Comparison of ENCODE assay signal across 19 cellular contexts in genomic region chr7:44224951-44225565, GRCh38. TPM values are rescaled to one million over a fixed set of nuclear protein-coding genes. Genes with fewer than 3 reads are reported as not detected.
"Had no signal": no experiment of that assay in that cellular context is flagged by ENCODE, and none has a peak within 500 bp of the region (broad histone marks: within the 10 kb centered on the region; RNA-seq: fewer than 3 reads in every experiment).

No MANE protein-coding gene starts in this region.

- H3K36me3 Mint-ChIP-seq: immature natural killer cell had no signal

- H3K9me3 Mint-ChIP-seq: activated CD4-positive, alpha-beta T cell treated with anti-CD3 and anti-CD28 coated beads, Interleukin-2, amount 10 ng/mL, durations not matched to agents 7 days and 5 days; activated naive CD4-positive, alpha-beta T cell treated with anti-CD3 and anti-CD28 coated beads for 36 hours; activated T-cell treated with anti-CD3 and anti-CD28 coated beads, Interleukin-2, amount 50 U/mL, for 24 hours; immature natural killer cell; nephron; stimulated activated naive CD8-positive, alpha-beta T cell treated with anti-CD3 and anti-CD28 coated beads, Interleukin-15, Interleukin-2, amounts not matched to agents 100 ng/mL and 50 ng/mL, for 24 hours had no signal

- H3K4me3 Mint-ChIP-seq: activated CD4-positive, alpha-beta T cell treated with anti-CD3 and anti-CD28 coated beads, Interleukin-2, amount 10 ng/mL, durations not matched to agents 7 days and 5 days; activated CD8-positive, alpha-beta T cell treated with anti-CD3 and anti-CD28 coated beads, Interleukin-2, amount 10 ng/mL, durations not matched to agents 7 days and 5 days; activated naive CD4-positive, alpha-beta T cell treated with anti-CD3 and anti-CD28 coated beads for 36 hours; activated T-cell treated with anti-CD3 and anti-CD28 coated beads, Interleukin-2, amount 50 U/mL, for 24 hours; immature natural killer cell; nephron; stimulated activated naive CD8-positive, alpha-beta T cell treated with anti-CD3 and anti-CD28 coated beads, Interleukin-15, Interleukin-2, amounts not matched to agents 100 ng/mL and 50 ng/mL, for 24 hours had no signal

- H3K4me1 ChIP-seq: esophagus muscularis mucosa, gastroesophageal sphincter, transverse colon, vagina had no signal

- H3K4me1 Mint-ChIP-seq: activated CD4-positive, alpha-beta T cell treated with anti-CD3 and anti-CD28 coated beads, Interleukin-2, amount 10 ng/mL, durations not matched to agents 7 days and 5 days; immature natural killer cell had no signal

- H3K27me3 Mint-ChIP-seq: activated CD4-positive, alpha-beta T cell treated with anti-CD3 and anti-CD28 coated beads, Interleukin-2, amount 10 ng/mL, durations not matched to agents 7 days and 5 days; stimulated activated naive CD8-positive, alpha-beta T cell treated with anti-CD3 and anti-CD28 coated beads, Interleukin-15, Interleukin-2, amounts not matched to agents 100 ng/mL and 50 ng/mL, for 24 hours had no signal

- H3K4me3 ChIP-seq: esophagus muscularis mucosa, gastroesophageal sphincter, suprapubic skin, transverse colon, vagina had no signal

- DNase-seq: activated CD4-positive, alpha-beta T cell treated with anti-CD3 and anti-CD28 coated beads, Interleukin-2, amount 10 ng/mL, durations not matched to agents 7 days and 5 days; activated CD8-positive, alpha-beta T cell treated with anti-CD3 and anti-CD28 coated beads, Interleukin-2, amount 10 ng/mL, durations not matched to agents 7 days and 5 days; activated naive CD4-positive, alpha-beta T cell treated with anti-CD3 and anti-CD28 coated beads for 36 hours; activated T-cell treated with anti-CD3 and anti-CD28 coated beads, Interleukin-2, amount 50 U/mL, for 24 hours; anterior cingulate cortex; effector CD4-positive, alpha-beta T cell; immature natural killer cell; midbrain; nucleus accumbens; retina; T1000; transverse colon had no signal

- H3K27ac ChIP-seq: esophagus muscularis mucosa, gastroesophageal sphincter, suprapubic skin, transverse colon, vagina had no signal

- H3K9me3 ChIP-seq: esophagus muscularis mucosa, gastroesophageal sphincter, suprapubic skin, transverse colon, vagina had no signal

- H3K36me3 ChIP-seq: gastroesophageal sphincter, suprapubic skin, transverse colon, vagina had no signal

- H3K27ac Mint-ChIP-seq: activated CD4-positive, alpha-beta T cell treated with anti-CD3 and anti-CD28 coated beads, Interleukin-2, amount 10 ng/mL, durations not matched to agents 7 days and 5 days; activated CD8-positive, alpha-beta T cell treated with anti-CD3 and anti-CD28 coated beads, Interleukin-2, amount 10 ng/mL, durations not matched to agents 7 days and 5 days; activated naive CD4-positive, alpha-beta T cell treated with anti-CD3 and anti-CD28 coated beads for 36 hours; activated T-cell treated with anti-CD3 and anti-CD28 coated beads, Interleukin-2, amount 50 U/mL, for 24 hours; immature natural killer cell; nephron; stimulated activated naive CD8-positive, alpha-beta T cell treated with anti-CD3 and anti-CD28 coated beads, Interleukin-15, Interleukin-2, amounts not matched to agents 100 ng/mL and 50 ng/mL, for 24 hours had no signal

- ATAC-seq: activated CD8-positive, alpha-beta T cell treated with anti-CD3 and anti-CD28 coated beads, Interleukin-2, amount 10 ng/mL, durations not matched to agents 7 days and 5 days; gastroesophageal sphincter had no signal

RNA-seq across cellular contexts. Expression of gene GCK, which starts 35.8 kb away (rescaled TPM):
- total RNA-seq: activated CD4-positive, alpha-beta T cell treated with anti-CD3 and anti-CD28 coated beads, Interleukin-2, amount 10 ng/mL, durations not matched to agents 7 days and 5 days; activated CD8-positive, alpha-beta T cell treated with anti-CD3 and anti-CD28 coated beads, Interleukin-2, amount 10 ng/mL, durations not matched to agents 7 days and 5 days; T-helper 1 cell treated with Interleukin-12 subunit alpha and Interleukin-12 subunit beta and Interleukin-4 antibody, amounts not matched to agents 30 ng/mL and 1 ng/mL, for 36 hours had no signal
- polyA plus RNA-seq: immature natural killer cell had no signal
